ENCODE assay signal across 7 cellular contexts in genomic region chr3:107150675-107151074, GRCh38.
"Had no signal": no experiment of that assay in that cellular context is flagged by ENCODE, and none has a peak within 500 bp of the region (broad histone marks: within the 10 kb centered on the region; RNA-seq: fewer than 3 reads in every experiment).

No MANE protein-coding gene starts in this region.

- H3K9ac ChIP-seq: KMS-11 had no signal

- H3K4me2 ChIP-seq: KMS-11 had no signal

- ATAC-seq: HepG2 had no signal

- FAIRE-seq: HepG2, HTR-8/SVneo had no signal

- H3K27ac ChIP-seq: HL-60, KMS-11 had no signal

- DNase-seq: IMR-90, KBM-7, KG1 had no signal
